Comparison of ENCODE assay signal across 8 cellular contexts in genomic region chr3:9396301-9396631, GRCh38. TPM values are rescaled to one million over a fixed set of nuclear protein-coding genes. Genes with fewer than 3 reads are reported as not detected.
DNase-seq lines count a peak whose midpoint lies in the region; ATAC-seq and TF ChIP-seq lines count a peak whose summit lies in the region.

No MANE protein-coding gene starts in this region.

- peaks cover 23% of the 10 kb centered on the region for H3K36me3 ChIP-seq in CD4-positive, CD25-positive, alpha-beta regulatory T cell (ENCODE audit: control insufficient read depth, insufficient read depth, low read length)
- peaks cover 0 to 24% (median 0%) of the 10 kb centered on the region in 3 donors for H3K36me3 ChIP-seq in esophagus squamous epithelium
- H3K36me3 ChIP-seq in transverse colon: peaks cover 0 to 10% (median 1%) of the 10 kb centered on the region in 4 donors

- H3K4me1 Mint-ChIP-seq in CD4-positive, CD25-positive, alpha-beta regulatory T cell: peaks cover 46 to 79% (median 68%) of the 10 kb centered on the region in 4 donors
- peaks cover 64% of the 10 kb centered on the region for H3K4me1 Mint-ChIP-seq in activated CD4-positive, alpha-beta memory T cell treated with anti-CD3 and anti-CD28 coated beads for 36 hours (ENCODE audit: low read depth)
- H3K4me1 Mint-ChIP-seq in natural killer cell treated with Interleukin-12 subunit alpha and Interleukin-12 subunit beta and Interleukin-15 and Interleukin-18, amount 100 ng/mL, for 72 hours (ENCODE audit: low read depth in 2 of 2): peaks cover 54 to 73% of the 10 kb centered on the region in 2 donors

- peak overlapping the region; percentile 94 to 100 (median 97) for H3K4me3 Mint-ChIP-seq in CD4-positive, CD25-positive, alpha-beta regulatory T cell
- peak overlapping the region; percentile 97 for H3K4me3 Mint-ChIP-seq in activated CD4-positive, alpha-beta memory T cell treated with anti-CD3 and anti-CD28 coated beads for 36 hours
- H3K4me3 Mint-ChIP-seq in natural killer cell treated with Interleukin-12 subunit alpha and Interleukin-12 subunit beta and Interleukin-15 and Interleukin-18, amount 100 ng/mL, for 72 hours: peak overlapping the region; percentile 96

- in situ Hi-C loops in transverse colon (cut with MboI; ENCODE audit: low pct_ligation_motif_present in 1 of 4, low pct_unique_long_range_greater_than_20kb in 1 of 4, low sequenced_read_pairs in 3 of 4): no loop called here

- peaks cover 12% of the 10 kb centered on the region for H3K36me3 Mint-ChIP-seq in CD4-positive, CD25-positive, alpha-beta regulatory T cell
- H3K36me3 Mint-ChIP-seq in activated CD4-positive, alpha-beta memory T cell treated with anti-CD3 and anti-CD28 coated beads for 36 hours: peaks cover 52% of the 10 kb centered on the region
- peaks cover 38% of the 10 kb centered on the region for H3K36me3 Mint-ChIP-seq in natural killer cell treated with Interleukin-12 subunit alpha and Interleukin-12 subunit beta and Interleukin-15 and Interleukin-18, amount 100 ng/mL, for 72 hours

- TF ChIP-seq POLR2A in GM19193 (IDR thresholded peaks at IDR 0.05; ENCODE audit: extremely low read depth, insufficient read depth, insufficient read length) (peak; percentile 34), esophagus squamous epithelium (IDR thresholded peaks at IDR 0.05) (peak in 1 of 4 donors; percentile 35), transverse colon (IDR thresholded peaks at IDR 0.05) (peak; percentile 78)

- no peak for TF ChIP-seq EP300 in transverse colon (IDR thresholded peaks at IDR 0.05; ENCODE audit: low read depth)

- H3K27ac ChIP-seq in CD4-positive, CD25-positive, alpha-beta regulatory T cell (ENCODE audit: insufficient read depth, low read length, poor library complexity, severe bottlenecking): peak overlapping the region; percentile 96
- H3K27ac ChIP-seq in esophagus squamous epithelium: peak overlapping the region; percentile 96 to 100 (median 100)
- peak overlapping the region; percentile 98 to 99 (median 98) for H3K27ac ChIP-seq in transverse colon

- intact Hi-C loops in activated CD4-positive, alpha-beta memory T cell treated with anti-CD3 and anti-CD28 coated beads for 36 hours (cut with micrococcal nuclease): loop anchor here (1.0 to 10.0 kb wide), 10 partner anchors 41 to 853 kb away; partner anchors contain the start of genes ARPC4, BRPF1, CRELD1 and FANCD2
- intact Hi-C loops in esophagus squamous epithelium (cut with DNase I) (no loop called here), transverse colon (cut with DNase I; ENCODE audit: low total_unique reads) (no loop called here)

- DNase-seq in CD4-positive, CD25-positive, alpha-beta regulatory T cell: peak in 2 of 3 donors; percentile 77 to 93
- DNase-seq in NCI-H510A treated with DMSO at 0.1 percent for 48 hours (lab: John Stamatoyannopoulos, UW) (peak; percentile 74), esophagus squamous epithelium (lab: John Stamatoyannopoulos, UW) (peak; percentile 84), transverse colon (peak; percentile 94)
- peak; percentile 92 for DNase-seq in activated CD4-positive, alpha-beta memory T cell treated with anti-CD3 and anti-CD28 coated beads for 36 hours
- peak; percentile 88 for DNase-seq in natural killer cell treated with Interleukin-12 subunit alpha and Interleukin-12 subunit beta and Interleukin-15 and Interleukin-18, amount 100 ng/mL, for 72 hours (ENCODE audit: low spot score)

- TF ChIP-seq CTCF in esophagus squamous epithelium (IDR thresholded peaks at IDR 0.05) (no peak), transverse colon (IDR thresholded peaks at IDR 0.05) (no peak)

- peak; percentile 18 to 19 for ATAC-seq in CD4-positive, CD25-positive, alpha-beta regulatory T cell (ENCODE audit: low read depth in 2 of 2)
- peak; percentile 21 for ATAC-seq in HG03280 (IDR thresholded peaks at IDR 0.05; ENCODE audit: unreplicated experiment)
- peak; percentile 47 to 55 for ATAC-seq in natural killer cell treated with Interleukin-12 subunit alpha and Interleukin-12 subunit beta and Interleukin-15 and Interleukin-18, amount 100 ng/mL, for 72 hours

- peak overlapping the region; percentile 96 to 99 (median 98) for H3K27ac Mint-ChIP-seq in CD4-positive, CD25-positive, alpha-beta regulatory T cell
- peak overlapping the region; percentile 99 for H3K27ac Mint-ChIP-seq in activated CD4-positive, alpha-beta memory T cell treated with anti-CD3 and anti-CD28 coated beads for 36 hours
- H3K27ac Mint-ChIP-seq in natural killer cell treated with Interleukin-12 subunit alpha and Interleukin-12 subunit beta and Interleukin-15 and Interleukin-18, amount 100 ng/mL, for 72 hours: peak overlapping the region; percentile 90 to 97

- H3K27me3 ChIP-seq in CD4-positive, CD25-positive, alpha-beta regulatory T cell (ENCODE audit: control insufficient read depth, insufficient read depth, low read length): no peaks in the 10 kb centered on the region
- no peaks in the 10 kb centered on the region for H3K27me3 ChIP-seq in esophagus squamous epithelium
- H3K27me3 ChIP-seq in transverse colon: no peaks in the 10 kb centered on the region

- H3K27me3 Mint-ChIP-seq in CD4-positive, CD25-positive, alpha-beta regulatory T cell: peaks cover 5% of the 10 kb centered on the region
- no peaks in the 10 kb centered on the region for H3K27me3 Mint-ChIP-seq in activated CD4-positive, alpha-beta memory T cell treated with anti-CD3 and anti-CD28 coated beads for 36 hours
- no peaks in the 10 kb centered on the region for H3K27me3 Mint-ChIP-seq in natural killer cell treated with Interleukin-12 subunit alpha and Interleukin-12 subunit beta and Interleukin-15 and Interleukin-18, amount 100 ng/mL, for 72 hours

- POLR2A ChIA-PET in activated CD4-positive, alpha-beta memory T cell treated with anti-CD3 and anti-CD28 coated beads for 36 hours (lab: Charles Lee): interaction anchor here (0.5 to 5.8 kb wide), 18 partner anchors 8 to 852 kb away, joined by 3 to 72 read pairs (median 4); partner anchors contain the start of genes BRPF1, TATDN2 and THUMPD3

- H3K4me3 ChIP-seq in CD4-positive, CD25-positive, alpha-beta regulatory T cell (ENCODE audit: low read depth, low read length): peak overlapping the region; percentile 97
- peak overlapping the region; percentile 62 to 97 (median 86) for H3K4me3 ChIP-seq in esophagus squamous epithelium
- H3K4me3 ChIP-seq in transverse colon: peak overlapping the region; percentile 75 to 91 (median 81)

- CTCF ChIA-PET in activated CD4-positive, alpha-beta memory T cell treated with anti-CD3 and anti-CD28 coated beads for 36 hours (lab: Charles Lee): interaction anchor here (0.9 to 1.5 kb wide), 4 partner anchors 8 to 43 kb away, joined by 3 to 11 read pairs (median 5); no protein-coding TSS in a partner anchor

- peaks cover 74% of the 10 kb centered on the region for H3K4me1 ChIP-seq in CD4-positive, CD25-positive, alpha-beta regulatory T cell (ENCODE audit: control insufficient read depth, insufficient read depth, low read length, poor library complexity, severe bottlenecking)
- peaks cover 31 to 77% (median 53%) of the 10 kb centered on the region in 3 donors for H3K4me1 ChIP-seq in esophagus squamous epithelium
- peaks cover 45 to 71% (median 60%) of the 10 kb centered on the region in 4 donors for H3K4me1 ChIP-seq in transverse colon

- 0 to 1% methylated on average over 4 to 10 of the region's 25 CpGs for WGBS in esophagus squamous epithelium, 2 donors
- WGBS in transverse colon (ENCODE audit: low coverage in 1 of 2), 2 donors: 0% methylated on average over 23 of the region's 25 CpGs; no CpG with 5 or more reads in 1 of the 2 donors

- H3K9me3 Mint-ChIP-seq in CD4-positive, CD25-positive, alpha-beta regulatory T cell: peaks cover 0 to 1% (median 0%) of the 10 kb centered on the region in 7 donors
- H3K9me3 Mint-ChIP-seq in activated CD4-positive, alpha-beta memory T cell treated with anti-CD3 and anti-CD28 coated beads for 36 hours: no peaks in the 10 kb centered on the region
- H3K9me3 Mint-ChIP-seq in natural killer cell treated with Interleukin-12 subunit alpha and Interleukin-12 subunit beta and Interleukin-15 and Interleukin-18, amount 100 ng/mL, for 72 hours: no peaks in the 10 kb centered on the region

- H3K9me3 ChIP-seq in CD4-positive, CD25-positive, alpha-beta regulatory T cell (ENCODE audit: control insufficient read depth in 2 of 2, low read length in 2 of 2): no peaks in the 10 kb centered on the region
- no peaks in the 10 kb centered on the region for H3K9me3 ChIP-seq in esophagus squamous epithelium
- H3K9me3 ChIP-seq in transverse colon: no peaks in the 10 kb centered on the region

RNA-seq across cellular contexts. Expression of gene SETD5, which starts 1.1 kb away (rescaled TPM):
- 120 TPM for total RNA-seq in CD4-positive, CD25-positive, alpha-beta regulatory T cell
- 10 to 100 TPM; 17.7 to 32.2 (median 24.4) TPM for polyA plus RNA-seq in CD4-positive, CD25-positive, alpha-beta regulatory T cell
- total RNA-seq in activated CD4-positive, alpha-beta memory T cell treated with anti-CD3 and anti-CD28 coated beads for 36 hours: 100 to 1,000 TPM in 1 of 2 experiments, 10 to 100 TPM in 1; 98.0 to 103 TPM
- total RNA-seq in esophagus squamous epithelium (10 to 100 TPM; 41.8 to 89.3 (median 54.4) TPM), transverse colon (100 to 1,000 TPM in 3 of 4 donors, 10 to 100 TPM in 1; 70.6 to 161 (median 129) TPM)
- 100 to 1,000 TPM; 131 to 188 TPM for total RNA-seq in natural killer cell treated with Interleukin-12 subunit alpha and Interleukin-12 subunit beta and Interleukin-15 and Interleukin-18, amount 100 ng/mL, for 72 hours

RNA-seq across cellular contexts. Expression of gene THUMPD3, which starts 33.4 kb away (rescaled TPM):
- total RNA-seq in CD4-positive, CD25-positive, alpha-beta regulatory T cell: 40.2 TPM
- 10 to 100 TPM; 17.9 to 20.5 (median 19.3) TPM for polyA plus RNA-seq in CD4-positive, CD25-positive, alpha-beta regulatory T cell
- total RNA-seq in activated CD4-positive, alpha-beta memory T cell treated with anti-CD3 and anti-CD28 coated beads for 36 hours: 10 to 100 TPM; 55.8 to 60.6 TPM
- total RNA-seq in esophagus squamous epithelium (10 to 100 TPM; 18.9 to 32.8 (median 31.1) TPM), transverse colon (10 to 100 TPM in 3 of 4 donors, 1 to 10 TPM in 1; 5.4 to 26.9 (median 19.4) TPM)
- 10 to 100 TPM; 54.3 to 55.9 TPM for total RNA-seq in natural killer cell treated with Interleukin-12 subunit alpha and Interleukin-12 subunit beta and Interleukin-15 and Interleukin-18, amount 100 ng/mL, for 72 hours

Comparison
In these comparisons a context has a peak if more than half of its experiments do, and no peak if none do; other contexts are left out.
1. Peak in every context shown above with its lines: DNase-seq, ATAC-seq, H3K4me3 ChIP-seq and H3K27ac ChIP-seq.